ENCODE assay signal across 8 cellular contexts in genomic region chr22:39173787-39174497, GRCh38. TPM values are rescaled to one million over a fixed set of nuclear protein-coding genes. Genes with fewer than 3 reads are reported as not detected.
DNase-seq lines count a peak whose midpoint lies in the region; ATAC-seq lines count a peak whose summit lies in the region.

No MANE protein-coding gene starts in this region.

- H3K36me3 Mint-ChIP-seq in IgD-negative memory B cell = peaks cover 2% of the 10 kb centered on the region
- no peaks in the 10 kb centered on the region for H3K36me3 Mint-ChIP-seq in activated naive CD4-positive, alpha-beta T cell treated with anti-CD3 and anti-CD28 coated beads, Interleukin-2, amount 50 U/mL, for 24 hours
- peaks cover 7% of the 10 kb centered on the region for H3K36me3 Mint-ChIP-seq in stimulated activated effector memory CD8-positive, alpha-beta T cell treated with anti-CD3 and anti-CD28 coated beads, Interleukin-12 subunit alpha, Interleukin-12 subunit beta, amount 100 ng/mL, for 72 hours

- H3K4me1 Mint-ChIP-seq in IgD-negative memory B cell = peaks cover 18 to 22% (median 20%) of the 10 kb centered on the region in 3 donors
- peaks cover 57% of the 10 kb centered on the region for H3K4me1 Mint-ChIP-seq in activated naive CD4-positive, alpha-beta T cell treated with anti-CD3 and anti-CD28 coated beads, Interleukin-2, amount 50 U/mL, for 24 hours
- H3K4me1 Mint-ChIP-seq in stimulated activated effector memory CD8-positive, alpha-beta T cell treated with anti-CD3 and anti-CD28 coated beads, Interleukin-12 subunit alpha, Interleukin-12 subunit beta, amount 100 ng/mL, for 72 hours = peaks cover 67% of the 10 kb centered on the region

- DNase-seq in kidney glomerular epithelial cell (lab: John Stamatoyannopoulos, UW) = peak; percentile 50
- DNase-seq in stimulated activated effector memory CD8-positive, alpha-beta T cell treated with anti-CD3 and anti-CD28 coated beads, Interleukin-12 subunit alpha, Interleukin-12 subunit beta, amount 100 ng/mL, for 72 hours (ENCODE audit: low spot score in 2 of 2) = peak in 1 of 2 donors; percentile 74
- no peak for DNase-seq in posterior vena cava (ENCODE audit: low spot score)
- no peak for DNase-seq in germinal center (ENCODE audit: low spot score)
- no peak for DNase-seq in NCI-H187 treated with DMSO at 0.1 percent for 48 hours (lab: John Stamatoyannopoulos, UW)

- peak overlapping the region; percentile 68 to 96 (median 94) for H3K27ac Mint-ChIP-seq in IgD-negative memory B cell
- H3K27ac Mint-ChIP-seq in activated naive CD4-positive, alpha-beta T cell treated with anti-CD3 and anti-CD28 coated beads, Interleukin-2, amount 50 U/mL, for 24 hours = peak overlapping the region; percentile 71
- peak overlapping the region; percentile 71 for H3K27ac Mint-ChIP-seq in stimulated activated effector memory CD8-positive, alpha-beta T cell treated with anti-CD3 and anti-CD28 coated beads, Interleukin-12 subunit alpha, Interleukin-12 subunit beta, amount 100 ng/mL, for 72 hours

- peak; percentile 52 for ATAC-seq in stimulated activated effector memory CD8-positive, alpha-beta T cell treated with anti-CD3 and anti-CD28 coated beads, Interleukin-12 subunit alpha, Interleukin-12 subunit beta, amount 100 ng/mL, for 72 hours
- no peak for ATAC-seq in HG03025 (IDR thresholded peaks at IDR 0.05; ENCODE audit: low FRiP score, unreplicated experiment)

- no peaks in the 10 kb centered on the region for H3K9me3 Mint-ChIP-seq in IgD-negative memory B cell
- H3K9me3 Mint-ChIP-seq in activated naive CD4-positive, alpha-beta T cell treated with anti-CD3 and anti-CD28 coated beads, Interleukin-2, amount 50 U/mL, for 24 hours = no peaks in the 10 kb centered on the region
- no peaks in the 10 kb centered on the region for H3K9me3 Mint-ChIP-seq in stimulated activated effector memory CD8-positive, alpha-beta T cell treated with anti-CD3 and anti-CD28 coated beads, Interleukin-12 subunit alpha, Interleukin-12 subunit beta, amount 100 ng/mL, for 72 hours

- peak overlapping the region; percentile 13 to 82 (median 50) for H3K4me3 Mint-ChIP-seq in IgD-negative memory B cell
- peak overlapping the region; percentile 70 for H3K4me3 Mint-ChIP-seq in activated naive CD4-positive, alpha-beta T cell treated with anti-CD3 and anti-CD28 coated beads, Interleukin-2, amount 50 U/mL, for 24 hours
- peak overlapping the region; percentile 60 for H3K4me3 Mint-ChIP-seq in stimulated activated effector memory CD8-positive, alpha-beta T cell treated with anti-CD3 and anti-CD28 coated beads, Interleukin-12 subunit alpha, Interleukin-12 subunit beta, amount 100 ng/mL, for 72 hours

- intact Hi-C loops in posterior vena cava (cut with DNase I) = no loop called here

- H3K27me3 Mint-ChIP-seq in IgD-negative memory B cell = peaks cover 2% of the 10 kb centered on the region
- no peaks in the 10 kb centered on the region for H3K27me3 Mint-ChIP-seq in activated naive CD4-positive, alpha-beta T cell treated with anti-CD3 and anti-CD28 coated beads, Interleukin-2, amount 50 U/mL, for 24 hours

RNA-seq across cellular contexts. Expression of gene CBX7, which starts 21.5 kb away (rescaled TPM):
- 35.4 TPM for polyA plus RNA-seq in IgD-negative memory B cell
- total RNA-seq in posterior vena cava = 10 to 100 TPM; 50.2 to 55.8 TPM
